ENCODE assay signal across 1 cellular context in the genomic region with DNA sequence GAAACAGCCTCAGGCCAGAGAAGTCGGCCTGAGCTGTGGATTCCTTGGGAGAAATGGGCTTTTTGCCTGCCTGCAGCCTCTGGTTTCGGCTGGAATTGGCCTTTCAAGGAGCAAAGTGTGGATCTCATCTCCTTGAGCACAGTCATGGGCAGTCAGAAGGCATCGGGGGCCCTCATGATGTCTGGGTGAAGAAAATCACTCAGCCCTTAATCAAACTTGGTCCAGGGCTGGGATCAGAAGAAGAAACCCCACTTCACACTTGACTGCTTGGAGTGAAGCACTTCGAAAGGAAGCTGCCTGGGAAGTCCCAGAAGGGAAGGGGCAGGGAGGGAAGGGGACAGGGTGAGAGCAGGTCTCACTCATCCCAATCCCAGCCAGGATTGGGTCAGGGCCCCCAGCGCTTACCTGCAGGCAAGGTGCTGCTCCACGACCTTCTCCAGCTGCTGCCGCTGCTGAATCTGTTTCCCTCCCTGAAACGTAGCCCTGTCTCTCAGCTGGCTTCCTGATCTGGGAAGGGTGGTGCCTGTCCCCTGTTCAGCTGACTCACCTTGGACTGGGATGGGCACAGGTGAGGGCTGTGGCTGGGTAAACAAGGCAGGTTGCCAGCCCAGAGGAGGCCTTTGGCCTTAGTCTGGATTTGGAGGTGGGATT.
TF ChIP-seq lines count a peak whose summit lies in the region.

A gene with protein sequence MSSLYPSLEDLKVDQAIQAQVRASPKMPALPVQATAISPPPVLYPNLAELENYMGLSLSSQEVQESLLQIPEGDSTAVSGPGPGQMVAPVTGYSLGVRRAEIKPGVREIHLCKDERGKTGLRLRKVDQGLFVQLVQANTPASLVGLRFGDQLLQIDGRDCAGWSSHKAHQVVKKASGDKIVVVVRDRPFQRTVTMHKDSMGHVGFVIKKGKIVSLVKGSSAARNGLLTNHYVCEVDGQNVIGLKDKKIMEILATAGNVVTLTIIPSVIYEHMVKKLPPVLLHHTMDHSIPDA (minus strand): TSS at position 460 of the 651 bp plus-strand sequence. CDS start 8,723 bp downstream, outside the sequence.

TF ChIP-seq in H1, 55 proteins besides CTCF, POLR2A, EP300 and RAD21:
- TF ChIP-seq RXRA (IDR thresholded peaks at IDR 0.05; ENCODE audit: insufficient read depth, low read depth, low read length) (no peak), YY1 (IDR thresholded peaks at IDR 0.05; ENCODE audit: low read depth, low read length) (no peak), POLR2AphosphoS5 (IDR thresholded peaks at IDR 0.05; ENCODE audit: low read depth, low read length) (no peak), FOSL1 (IDR thresholded peaks at IDR 0.05; ENCODE audit: insufficient read depth, low read depth, low read length) (no peak), MAX (IDR thresholded peaks at IDR 0.05) (no peak), HDAC6 (IDR thresholded peaks at IDR 0.05; ENCODE audit: low read depth, low read length) (no peak)
